Comparison of ENCODE assay signal across 2 cellular contexts in the genomic region with DNA sequence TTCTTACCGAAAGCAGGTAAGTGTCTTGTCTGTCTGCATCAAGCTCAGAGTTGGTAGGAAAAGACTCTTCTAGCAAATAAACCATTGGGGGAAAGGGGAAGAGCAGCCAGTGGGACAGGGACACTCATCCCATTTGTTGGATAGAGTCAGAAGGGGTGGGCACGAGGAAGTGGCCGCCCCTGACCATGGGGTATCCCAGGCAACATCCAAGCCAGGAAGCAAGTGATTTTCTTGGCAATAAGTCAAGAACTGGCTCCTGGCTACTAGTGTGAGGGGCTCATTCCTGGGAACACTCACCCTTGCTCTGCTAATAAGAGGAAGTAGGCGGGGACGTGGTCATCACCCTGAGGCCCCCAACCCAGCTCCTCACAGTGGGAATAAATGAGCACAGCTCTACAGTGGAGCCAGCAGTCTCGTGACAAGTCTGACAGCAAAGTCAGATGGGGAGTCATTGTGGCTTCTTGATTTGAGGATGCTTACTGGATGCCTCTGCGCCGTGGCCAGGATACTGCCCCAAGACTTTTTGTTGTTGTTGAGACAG.
TF ChIP-seq lines count a peak whose summit lies in the region.

No MANE protein-coding gene starts in this region.

TF ChIP-seq in SK-N-SH treated with all-trans-retinoic acid at 6 μM for 48 hours, 23 proteins besides CTCF, POLR2A, EP300 and RAD21 (continued from another document):
- TF ChIP-seq, protein P1, sequence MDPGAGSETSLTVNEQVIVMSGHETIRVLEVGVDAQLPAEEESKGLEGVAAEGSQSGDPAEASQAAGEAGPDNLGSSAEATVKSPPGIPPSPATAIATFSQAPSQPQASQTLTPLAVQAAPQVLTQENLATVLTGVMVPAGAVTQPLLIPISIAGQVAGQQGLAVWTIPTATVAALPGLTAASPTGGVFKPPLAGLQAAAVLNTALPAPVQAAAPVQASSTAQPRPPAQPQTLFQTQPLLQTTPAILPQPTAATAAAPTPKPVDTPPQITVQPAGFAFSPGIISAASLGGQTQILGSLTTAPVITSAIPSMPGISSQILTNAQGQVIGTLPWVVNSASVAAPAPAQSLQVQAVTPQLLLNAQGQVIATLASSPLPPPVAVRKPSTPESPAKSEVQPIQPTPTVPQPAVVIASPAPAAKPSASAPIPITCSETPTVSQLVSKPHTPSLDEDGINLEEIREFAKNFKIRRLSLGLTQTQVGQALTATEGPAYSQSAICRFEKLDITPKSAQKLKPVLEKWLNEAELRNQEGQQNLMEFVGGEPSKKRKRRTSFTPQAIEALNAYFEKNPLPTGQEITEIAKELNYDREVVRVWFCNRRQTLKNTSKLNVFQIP (CRISPR knock-in tag; IDR thresholded peaks at IDR 0.05; ENCODE audit: borderline replicate concordance, low read depth): no peak
- TF ChIP-seq ZNF565 (CRISPR knock-in tag; conservative IDR thresholded peaks at IDR 0.05; ENCODE audit: low read depth): no peak
- no peak for TF ChIP-seq ZC3H10 (CRISPR knock-in tag; IDR thresholded peaks at IDR 0.05)
- no peak for TF ChIP-seq ISL1 (CRISPR knock-in tag; IDR thresholded peaks at IDR 0.05)
- TF ChIP-seq, protein P2, sequence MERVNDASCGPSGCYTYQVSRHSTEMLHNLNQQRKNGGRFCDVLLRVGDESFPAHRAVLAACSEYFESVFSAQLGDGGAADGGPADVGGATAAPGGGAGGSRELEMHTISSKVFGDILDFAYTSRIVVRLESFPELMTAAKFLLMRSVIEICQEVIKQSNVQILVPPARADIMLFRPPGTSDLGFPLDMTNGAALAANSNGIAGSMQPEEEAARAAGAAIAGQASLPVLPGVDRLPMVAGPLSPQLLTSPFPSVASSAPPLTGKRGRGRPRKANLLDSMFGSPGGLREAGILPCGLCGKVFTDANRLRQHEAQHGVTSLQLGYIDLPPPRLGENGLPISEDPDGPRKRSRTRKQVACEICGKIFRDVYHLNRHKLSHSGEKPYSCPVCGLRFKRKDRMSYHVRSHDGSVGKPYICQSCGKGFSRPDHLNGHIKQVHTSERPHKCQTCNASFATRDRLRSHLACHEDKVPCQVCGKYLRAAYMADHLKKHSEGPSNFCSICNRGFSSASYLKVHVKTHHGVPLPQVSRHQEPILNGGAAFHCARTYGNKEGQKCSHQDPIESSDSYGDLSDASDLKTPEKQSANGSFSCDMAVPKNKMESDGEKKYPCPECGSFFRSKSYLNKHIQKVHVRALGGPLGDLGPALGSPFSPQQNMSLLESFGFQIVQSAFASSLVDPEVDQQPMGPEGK (CRISPR knock-in tag; IDR thresholded peaks at IDR 0.05; ENCODE audit: borderline replicate concordance): no peak

TF ChIP-seq in SK-N-SH, 30 proteins besides CTCF, POLR2A, EP300 and RAD21 (continued from another document):
- TF ChIP-seq, protein P3, sequence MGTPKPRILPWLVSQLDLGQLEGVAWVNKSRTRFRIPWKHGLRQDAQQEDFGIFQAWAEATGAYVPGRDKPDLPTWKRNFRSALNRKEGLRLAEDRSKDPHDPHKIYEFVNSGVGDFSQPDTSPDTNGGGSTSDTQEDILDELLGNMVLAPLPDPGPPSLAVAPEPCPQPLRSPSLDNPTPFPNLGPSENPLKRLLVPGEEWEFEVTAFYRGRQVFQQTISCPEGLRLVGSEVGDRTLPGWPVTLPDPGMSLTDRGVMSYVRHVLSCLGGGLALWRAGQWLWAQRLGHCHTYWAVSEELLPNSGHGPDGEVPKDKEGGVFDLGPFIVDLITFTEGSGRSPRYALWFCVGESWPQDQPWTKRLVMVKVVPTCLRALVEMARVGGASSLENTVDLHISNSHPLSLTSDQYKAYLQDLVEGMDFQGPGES (IDR thresholded peaks at IDR 0.05; ENCODE audit: low read depth, low read length): no peak
- TF ChIP-seq JUND (IDR thresholded peaks at IDR 0.05) (no peak), FOSL2 (IDR thresholded peaks at IDR 0.05; ENCODE audit: borderline replicate concordance, low read depth) (no peak), POLR2AphosphoS5 (IDR thresholded peaks at IDR 0.05; ENCODE audit: low read depth, low read length) (no peak)
- TF ChIP-seq, protein P4, sequence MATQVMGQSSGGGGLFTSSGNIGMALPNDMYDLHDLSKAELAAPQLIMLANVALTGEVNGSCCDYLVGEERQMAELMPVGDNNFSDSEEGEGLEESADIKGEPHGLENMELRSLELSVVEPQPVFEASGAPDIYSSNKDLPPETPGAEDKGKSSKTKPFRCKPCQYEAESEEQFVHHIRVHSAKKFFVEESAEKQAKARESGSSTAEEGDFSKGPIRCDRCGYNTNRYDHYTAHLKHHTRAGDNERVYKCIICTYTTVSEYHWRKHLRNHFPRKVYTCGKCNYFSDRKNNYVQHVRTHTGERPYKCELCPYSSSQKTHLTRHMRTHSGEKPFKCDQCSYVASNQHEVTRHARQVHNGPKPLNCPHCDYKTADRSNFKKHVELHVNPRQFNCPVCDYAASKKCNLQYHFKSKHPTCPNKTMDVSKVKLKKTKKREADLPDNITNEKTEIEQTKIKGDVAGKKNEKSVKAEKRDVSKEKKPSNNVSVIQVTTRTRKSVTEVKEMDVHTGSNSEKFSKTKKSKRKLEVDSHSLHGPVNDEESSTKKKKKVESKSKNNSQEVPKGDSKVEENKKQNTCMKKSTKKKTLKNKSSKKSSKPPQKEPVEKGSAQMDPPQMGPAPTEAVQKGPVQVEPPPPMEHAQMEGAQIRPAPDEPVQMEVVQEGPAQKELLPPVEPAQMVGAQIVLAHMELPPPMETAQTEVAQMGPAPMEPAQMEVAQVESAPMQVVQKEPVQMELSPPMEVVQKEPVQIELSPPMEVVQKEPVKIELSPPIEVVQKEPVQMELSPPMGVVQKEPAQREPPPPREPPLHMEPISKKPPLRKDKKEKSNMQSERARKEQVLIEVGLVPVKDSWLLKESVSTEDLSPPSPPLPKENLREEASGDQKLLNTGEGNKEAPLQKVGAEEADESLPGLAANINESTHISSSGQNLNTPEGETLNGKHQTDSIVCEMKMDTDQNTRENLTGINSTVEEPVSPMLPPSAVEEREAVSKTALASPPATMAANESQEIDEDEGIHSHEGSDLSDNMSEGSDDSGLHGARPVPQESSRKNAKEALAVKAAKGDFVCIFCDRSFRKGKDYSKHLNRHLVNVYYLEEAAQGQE (IDR thresholded peaks at IDR 0.05; ENCODE audit: low read depth, low read length): no peak
